Comparison of ENCODE assay signal across 16 cellular contexts in the genomic region with DNA sequence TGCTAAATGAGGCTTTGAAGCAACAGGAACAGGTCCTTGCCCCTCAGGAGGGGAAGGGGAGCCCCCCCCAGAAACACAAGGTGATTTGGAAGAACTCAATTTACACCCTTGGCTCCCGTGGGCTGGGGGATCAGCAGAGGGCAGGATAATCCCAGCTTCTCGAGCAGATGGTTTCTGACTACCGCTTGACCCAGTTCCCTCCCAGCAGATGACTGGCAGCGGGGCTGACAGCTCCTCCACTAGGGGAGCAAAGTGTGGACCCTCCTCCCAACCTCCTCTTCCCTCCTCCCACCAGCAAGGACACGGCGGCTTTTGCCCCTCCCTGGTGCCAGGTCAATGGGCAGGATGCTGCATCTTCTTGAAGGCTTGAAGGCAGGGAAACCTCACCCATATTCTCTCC. TPM values are rescaled to one million over a fixed set of nuclear protein-coding genes. Genes with fewer than 3 reads are reported as not detected.
DNase-seq lines count a peak whose midpoint lies in the region; ATAC-seq, FAIRE-seq and TF ChIP-seq lines count a peak whose summit lies in the region.
"Had no signal": no experiment of that assay in that cellular context is flagged by ENCODE, and none has a peak within 500 bp of the region (broad histone marks: within the 10 kb centered on the region; RNA-seq: fewer than 3 reads in every experiment).

No MANE protein-coding gene starts in this region.

- H3K79me1 ChIP-seq in H1 (ENCODE audit: low read depth, low read length) (no peaks in the 10 kb centered on the region), neuronal stem cell (ENCODE audit: low read depth, low read length) (peaks cover 3% of the 10 kb centered on the region)

- peak; percentile 28 to 38; a peak in 3 of 4 replicates for TF ChIP-seq RAD21 in H1 (IDR thresholded peaks at IDR 0.05 in 1 of 2, conservative IDR thresholded peaks at IDR 0.05 in 1 of 2; ENCODE audit: low read depth in 2 of 2, low read length in 2 of 2)

- H2BK20ac ChIP-seq in H1 (ENCODE audit: low read length), result no peak overlapping the region

- peaks cover 0 to 3% of the 10 kb centered on the region in 2 experiments for H4K20me1 ChIP-seq in H1 (replicated peaks in 1 of 2; ENCODE audit: control insufficient read depth in 1 of 2, insufficient read depth in 2 of 2, low read length in 2 of 2)

- H4K91ac ChIP-seq in H1 (replicated peaks; ENCODE audit: insufficient read length, low read length) (no peak overlapping the region), neuronal stem cell (ENCODE audit: low read depth, low read length, poor library complexity) (no peak overlapping the region)

- no peak for FAIRE-seq in H1 (lab: Jason Lieb, UNC)

- no peak for TF ChIP-seq POLR2A in H1 (IDR thresholded peaks at IDR 0.05; ENCODE audit: control extremely low read depth in 1 of 2, low read depth in 2 of 2, low read length in 2 of 2)

- TF ChIP-seq CTCF in H1 (IDR thresholded peaks at IDR 0.05; ENCODE audit: control extremely low read depth in 1 of 3, insufficient read depth in 1 of 3, low read depth in 1 of 3, low read length in 3 of 3), result peak in 1 of 3 experiments; percentile 14; a peak in 1 of 4 replicates

- H3K4ac ChIP-seq in H1 (replicated peaks; ENCODE audit: insufficient read length, low read depth, low read length) (no peak overlapping the region), neuronal stem cell (ENCODE audit: low read length) (no peak overlapping the region)

- no peak overlapping the region for H4K5ac ChIP-seq in H1 (ENCODE audit: insufficient read length, low read depth, low read length)

- no peak for ATAC-seq in HG03175 (IDR thresholded peaks at IDR 0.05; ENCODE audit: unreplicated experiment)
- ATAC-seq in HG02623 (IDR thresholded peaks at IDR 0.05; ENCODE audit: unreplicated experiment), result no peak

- no peak for TF ChIP-seq EP300 in H1 (IDR thresholded peaks at IDR 0.05; ENCODE audit: borderline replicate concordance in 1 of 2, low read depth in 2 of 2, low read length in 2 of 2)

- POLR2A ChIA-PET in H1 (lab: Charles Lee; ENCODE audit: partially characterized antibody), result interaction anchor here (1.5 kb wide), 1 partner anchor 99 kb away, joined by 3 read pairs; no protein-coding TSS in a partner anchor

- H3K4me2 ChIP-seq in H1 (ENCODE audit: insufficient read depth in 1 of 2, low read depth in 2 of 2, low read length in 2 of 2) (no peak overlapping the region), neuronal stem cell (ENCODE audit: insufficient read depth, low read length, poor library complexity, severe bottlenecking) (no peak overlapping the region)

- CTCF ChIA-PET in H1 (lab: Charles Lee; ENCODE audit: partially characterized antibody), result interaction anchor here (0.7 to 9.9 kb wide), 31 partner anchors 9 to 340 kb away, joined by 3 to 118 read pairs (median 6); no protein-coding TSS in a partner anchor

- H2BK15ac ChIP-seq in H1 (ENCODE audit: low read length), result no peak overlapping the region
- peak overlapping the region; percentile 78 for H2BK15ac ChIP-seq in neuronal stem cell (ENCODE audit: low read length)

- H3K23me2 ChIP-seq in H1 (ENCODE audit: low read depth, low read length), result peaks cover 13% of the 10 kb centered on the region; the same call in 1 of the 2 replicates

- H3K27me3 ChIP-seq in H1 (replicated peaks in 1 of 4; ENCODE audit: control insufficient read depth in 3 of 4, extremely low read depth in 1 of 4, insufficient read depth in 3 of 4, low read length in 3 of 4), result peaks cover 45 to 66% (median 58%) of the 10 kb centered on the region in 4 experiments
- H3K27me3 ChIP-seq in neuronal stem cell (ENCODE audit: control insufficient read depth in 3 of 3, insufficient read depth in 3 of 3, low read depth in 1 of 3, low read length in 3 of 3), result peaks cover 36 to 91% (median 63%) of the 10 kb centered on the region in 3 experiments

- H4K8ac ChIP-seq in H1 (ENCODE audit: extremely low read depth, insufficient read depth, low read length) (no peak overlapping the region), neuronal stem cell (ENCODE audit: low read depth, low read length) (no peak overlapping the region)

- H3K9ac ChIP-seq in H1 (replicated peaks in 1 of 4; ENCODE audit: extremely low read depth in 1 of 4, low read depth in 3 of 4, low read length in 3 of 4) (no peak overlapping the region), neuronal stem cell (ENCODE audit: low read depth, low read length, poor library complexity) (no peak overlapping the region)
- H3K9ac ChIP-seq: SK-N-SH had no signal

- 0 out of 2 replicates have a peak overlapping the region, but pooled peaks have one; percentile 39 for H2AK5ac ChIP-seq in H1 (ENCODE audit: low read depth, low read length)
- peak overlapping the region; percentile 74 for H2AK5ac ChIP-seq in neuronal stem cell (ENCODE audit: low read depth, low read length)

- H3K4me3 ChIP-seq in H1 (ENCODE audit: extremely low read depth in 1 of 4, insufficient read depth in 2 of 4, low read depth in 3 of 4, low read length in 4 of 4) (no peak overlapping the region), neuronal stem cell (ENCODE audit: low read length in 2 of 2) (no peak overlapping the region)
- H3K4me3 ChIP-seq: HAP-1 had no signal

- H2AFZ ChIP-seq in H1 (ENCODE audit: low read length) (no peak overlapping the region), neuronal stem cell (ENCODE audit: low read length) (no peak overlapping the region)

- no peak overlapping the region for H3K27ac ChIP-seq in H1 (ENCODE audit: low read depth, low read length)
- no peak overlapping the region for H3K27ac ChIP-seq in neuronal stem cell (replicated peaks; ENCODE audit: low read length)

- H2BK5ac ChIP-seq in H1 (ENCODE audit: low read depth, low read length) (no peak overlapping the region), neuronal stem cell (ENCODE audit: low read length) (no peak overlapping the region)

- H3K36me3 ChIP-seq in H1 (ENCODE audit: control insufficient read depth in 2 of 4, insufficient read depth in 4 of 4, low read length in 3 of 4), result peaks cover 0 to 19% (median 0%) of the 10 kb centered on the region in 4 experiments; a peak in 2 of 8 replicates
- H3K36me3 ChIP-seq in neuronal stem cell (replicated peaks in 1 of 2; ENCODE audit: control insufficient read depth in 2 of 2, insufficient read depth in 2 of 2, low read length in 2 of 2), result no peaks in the 10 kb centered on the region
- H3K36me3 ChIP-seq: HAP-1 had no signal

- H2BK12ac ChIP-seq in H1 (ENCODE audit: low read depth, low read length) (no peak overlapping the region), neuronal stem cell (ENCODE audit: low read length) (no peak overlapping the region)

- H3K18ac ChIP-seq in H1 (ENCODE audit: extremely low read depth, low read length) (no peak overlapping the region), neuronal stem cell (ENCODE audit: low read length) (no peak overlapping the region)

- H3K23ac ChIP-seq in H1 (ENCODE audit: insufficient read length) (no peak overlapping the region), neuronal stem cell (ENCODE audit: low read depth, low read length, poor library complexity) (peak overlapping the region; percentile 58)

- no peak overlapping the region for H2BK120ac ChIP-seq in H1 (replicated peaks; ENCODE audit: low read depth, low read length)
- peak overlapping the region; percentile 39 for H2BK120ac ChIP-seq in neuronal stem cell (ENCODE audit: low read depth, low read length)

- DNase-seq in NCI-H524 (lab: John Stamatoyannopoulos, UW) (peak; percentile 45 to 66), NCI-H524 treated with DMSO at 0.1 percent for 48 hours (lab: John Stamatoyannopoulos, UW) (no peak), NCI-H82 (lab: John Stamatoyannopoulos, UW) (peak; percentile 81), H1 (ENCODE audit: low read depth in 1 of 2, low spot score in 2 of 2) (no peak), neuronal stem cell (ENCODE audit: low spot score) (no peak), NCI-H2227 (lab: John Stamatoyannopoulos, UW; ENCODE audit: unreplicated experiment) (no peak)
- DNase-seq: 8988T, DMS153, NCI-H1417, NCI-H187 treated with DMSO at 0.1 percent for 48 hours, NCI-H774, Right ventricle myocardium superior, SK-N-SH had no signal

- H3K14ac ChIP-seq in H1 (ENCODE audit: insufficient read length) (no peak overlapping the region), neuronal stem cell (ENCODE audit: low read length) (no peak overlapping the region)

- peaks cover 0 to 19% (median 7%) of the 10 kb centered on the region in 4 experiments; a peak in 5 of 7 replicates for H3K4me1 ChIP-seq in H1 (replicated peaks in 1 of 4; ENCODE audit: control insufficient read depth in 3 of 4, insufficient read depth in 4 of 4, low read length in 3 of 4)
- peaks cover 5 to 9% of the 10 kb centered on the region in 2 donors for H3K4me1 ChIP-seq in neuronal stem cell (ENCODE audit: control insufficient read depth in 2 of 2, insufficient read depth in 1 of 2, low read depth in 1 of 2, low read length in 2 of 2)

- H3K79me2 ChIP-seq in H1 (ENCODE audit: control insufficient read depth in 1 of 2, insufficient read depth in 2 of 2, low read length in 2 of 2), result no peaks in the 10 kb centered on the region

- H3K9me3 ChIP-seq in H1 (ENCODE audit: insufficient read depth in 2 of 2, low read depth in 1 of 2, low read length in 1 of 2), result no peaks in the 10 kb centered on the region
- peaks cover 0 to 2% of the 10 kb centered on the region in 2 donors for H3K9me3 ChIP-seq in neuronal stem cell (replicated peaks in 1 of 2; ENCODE audit: control insufficient read depth in 2 of 2, insufficient read depth in 1 of 2, low read depth in 1 of 2, low read length in 2 of 2)
- H3K9me3 ChIP-seq: HAP-1, SK-N-SH had no signal

- H3K56ac ChIP-seq in H1 (replicated peaks; ENCODE audit: insufficient read length, low read depth, low read length), result no peak overlapping the region

- 51% methylated on average over 5 of the region's 6 CpGs; no CpG with 5 or more reads in 1 of the 2 experiments for WGBS in H1 (ENCODE audit: extremely low coverage in 1 of 2, insufficient coverage in 1 of 2, insufficient read length in 1 of 2, insufficient replicate concordance in 2 of 2, low coverage in 1 of 2, low lambda C conversion rate in 2 of 2, missing lambda C conversion rate in 1 of 2), 2 experiments
- no CpG with 5 or more reads among the region's 6 CpGs for WGBS in neuronal stem cell (ENCODE audit: extremely low coverage in 2 of 2, insufficient read length in 2 of 2, insufficient replicate concordance in 1 of 2), 2 donors

TF ChIP-seq in H1, 55 proteins besides CTCF, POLR2A, EP300 and RAD21:
- TF ChIP-seq CREB1 (IDR thresholded peaks at IDR 0.05), result no peak

RNA-seq across cellular contexts. Expression of gene INHBB, which starts 3.5 kb away (rescaled TPM):
- total RNA-seq in H1 (2021; fragmentation: NEBNext Ultra II Directional; extraction: Animal tissue kit (Norgen Biotek cat#: 25700)), result 0.23 and 0.30 TPM in 2 replicates
- 0.24 and 0.32 TPM in 2 replicates for polyA plus RNA-seq in H1 (2011; rRNA removed)
- 0.25 TPM for polyA plus RNA-seq in H1 (2011; cell fraction: cytosol; rRNA removed)
- polyA plus RNA-seq in H1 (2011; cell fraction: nucleus; rRNA removed), result 0.44 TPM
- 0.27 to 0.51 TPM (median 0.42 TPM) in 4 replicates for polyA plus RNA-seq in H1 (2012, experiment 1 of 2)
- polyA plus RNA-seq in H1 (2012, experiment 2 of 2), result 0.31 TPM
- 0.10 TPM for polyA plus RNA-seq in H1 (2013, experiment 1 of 2)
- 0.15 TPM for polyA plus RNA-seq in H1 (2013, experiment 2 of 2)
- 0.19 and 0.46 TPM in 2 replicates for polyA minus RNA-seq in H1 (2011; rRNA and poly(A)+ RNA removed)
- polyA minus RNA-seq in H1 (2011; cell fraction: cytosol; rRNA and poly(A)+ RNA removed), result 0.44 TPM
- 0.50 TPM for polyA minus RNA-seq in H1 (2011; cell fraction: nucleus; rRNA and poly(A)+ RNA removed)
- polyA plus RNA-seq in neuronal stem cell (2013, experiment 1 of 2), result not detected
- polyA plus RNA-seq in neuronal stem cell (2013, experiment 2 of 2), result 0.01 TPM

Comparison
In these comparisons a context has a peak if more than half of its experiments do, and no peak if none do; other contexts are left out.
1. DNase-seq: peak in NCI-H524 (2 of 2) and NCI-H82 (single experiment); none in NCI-H524 treated with DMSO at 0.1 percent for 48 hours (single experiment), H1 (0 of 2), neuronal stem cell (single experiment) and NCI-H2227 (single experiment).